ENCODE assay signal across 8 cellular contexts in the genomic region with DNA sequence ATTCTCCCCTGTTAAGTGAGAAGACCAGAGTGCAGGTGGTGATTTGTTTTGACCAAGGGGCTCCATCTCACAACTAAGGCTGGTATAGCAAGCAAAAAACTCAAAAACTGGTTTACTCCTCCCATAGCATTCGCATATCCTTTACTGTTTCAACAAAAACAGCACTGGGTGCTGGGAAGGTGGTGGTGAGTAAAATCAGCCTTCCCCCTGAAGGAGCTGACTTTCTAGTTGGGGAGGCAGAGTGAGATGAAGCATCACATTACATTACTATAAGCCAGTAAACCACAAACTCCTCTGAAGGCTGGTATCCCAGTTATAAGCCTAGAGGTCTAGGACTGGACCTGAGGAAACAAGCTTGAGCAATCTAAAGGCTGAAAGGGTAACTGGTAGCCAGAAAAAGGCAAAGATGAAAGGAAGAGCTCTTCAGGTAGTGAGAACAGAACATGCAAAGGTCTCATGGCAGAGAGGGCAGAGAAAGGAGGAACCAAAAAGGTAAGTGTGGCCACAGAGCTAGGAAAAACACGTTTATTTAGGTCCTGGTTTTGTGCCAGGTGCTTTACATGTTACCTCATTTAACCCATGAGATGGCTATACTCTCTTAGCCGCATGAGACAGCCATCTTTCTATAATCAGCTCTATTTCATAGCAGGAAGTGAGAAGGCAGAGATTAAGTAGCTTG. TPM values are rescaled to one million over a fixed set of nuclear protein-coding genes. Genes with fewer than 3 reads are reported as not detected.
A peak's percentile ranks its signal among the peaks of the same experiment; 100 is the strongest.
DNase-seq lines count a peak whose midpoint lies in the region; ATAC-seq and TF ChIP-seq lines count a peak whose summit lies in the region.

No MANE protein-coding gene starts in this region.

- peak overlapping the region; percentile 89 for H3K27ac Mint-ChIP-seq in activated naive CD8-positive, alpha-beta T cell
- no peak overlapping the region for H3K27ac Mint-ChIP-seq in MCF 10A (ENCODE audit: low read depth, unreplicated experiment)

- intact Hi-C loops in thyroid gland (cut with DNase I): no loop called here
- intact Hi-C loops in MCF 10A (cut with micrococcal nuclease): no loop called here

- peaks cover 37 to 40% of the 10 kb centered on the region in 2 donors for H3K4me1 ChIP-seq in thyroid gland

- WGBS in thyroid gland, 2 donors: 52 to 55% methylated on average over 3 of the region's 3 CpGs

- no peaks in the 10 kb centered on the region for H3K27me3 Mint-ChIP-seq in activated naive CD8-positive, alpha-beta T cell
- H3K27me3 Mint-ChIP-seq in MCF 10A (ENCODE audit: insufficient read depth, unreplicated experiment): no peaks in the 10 kb centered on the region

- TF ChIP-seq POLR2A in thyroid gland (IDR thresholded peaks at IDR 0.05): no peak

- peak overlapping the region in 2 of 3 donors; percentile 19 to 20 for H3K27ac ChIP-seq in thyroid gland

- H3K36me3 ChIP-seq in thyroid gland: peaks cover 0 to 3% of the 10 kb centered on the region in 2 donors

- H3K4me3 Mint-ChIP-seq in activated naive CD8-positive, alpha-beta T cell: peak overlapping the region; percentile 8
- no peak overlapping the region for H3K4me3 Mint-ChIP-seq in MCF 10A (ENCODE audit: unreplicated experiment)

- POLR2A ChIA-PET in MCF 10A (lab: Yijun Ruan, JAX): interaction anchor here (0.6 kb wide), 1 partner anchor 318 kb away, joined by 4 read pairs; no protein-coding TSS in a partner anchor

- H3K9me3 ChIP-seq in thyroid gland: no peaks in the 10 kb centered on the region

- no peaks in the 10 kb centered on the region for H3K27me3 ChIP-seq in thyroid gland

- peak; percentile 44 for DNase-seq in EL
- DNase-seq in thyroid gland: no peak
- no peak for DNase-seq in retina
- DNase-seq in activated gamma-delta T cell (lab: John Stamatoyannopoulos, UW): no peak
- no peak for DNase-seq in MCF 10A (ENCODE audit: unreplicated experiment)

- no peak overlapping the region for H3K4me3 ChIP-seq in thyroid gland (replicated peaks in 1 of 3)

- TF ChIP-seq CTCF in thyroid gland (IDR thresholded peaks at IDR 0.05) (no peak), MCF 10A (IDR thresholded peaks at IDR 0.05; ENCODE audit: unreplicated experiment) (no peak)

- peaks cover 29% of the 10 kb centered on the region for H3K36me3 Mint-ChIP-seq in activated naive CD8-positive, alpha-beta T cell
- peaks cover 13% of the 10 kb centered on the region for H3K36me3 Mint-ChIP-seq in MCF 10A (ENCODE audit: insufficient read depth, unreplicated experiment)

- no TSS peak for BruUV-seq in MCF 10A (replicated peaks; lab: Mats Ljungman, UMichigan)

- peak; percentile 94 for ATAC-seq in GM19395 (IDR thresholded peaks at IDR 0.05; ENCODE audit: unreplicated experiment)
- ATAC-seq in HG03280 (IDR thresholded peaks at IDR 0.05; ENCODE audit: unreplicated experiment): peak; percentile 91

- CTCF ChIA-PET in MCF 10A (lab: Yijun Ruan, JAX): interaction anchor here (0.5 to 1.5 kb wide), 4 partner anchors 39 to 368 kb away, joined by 3 to 6 read pairs (median 4); partner anchors contain the start of gene MMP1

- H3K9me3 Mint-ChIP-seq in activated naive CD8-positive, alpha-beta T cell (ENCODE audit: low read depth): peaks cover 7% of the 10 kb centered on the region
- H3K9me3 Mint-ChIP-seq in MCF 10A (ENCODE audit: unreplicated experiment): no peaks in the 10 kb centered on the region

- peaks cover 77% of the 10 kb centered on the region for H3K4me1 Mint-ChIP-seq in activated naive CD8-positive, alpha-beta T cell (ENCODE audit: low read depth)
- H3K4me1 Mint-ChIP-seq in MCF 10A (ENCODE audit: insufficient read depth, unreplicated experiment): no peaks in the 10 kb centered on the region

RNA-seq across cellular contexts. Expression of gene TMEM123, which starts 22.3 kb away (rescaled TPM):
- total RNA-seq in thyroid gland (100 to 1,000 TPM; 282 to 506 (median 336) TPM), MCF 10A (2022) (134 and 137 TPM in 2 replicates)
